In the genomic region with DNA sequence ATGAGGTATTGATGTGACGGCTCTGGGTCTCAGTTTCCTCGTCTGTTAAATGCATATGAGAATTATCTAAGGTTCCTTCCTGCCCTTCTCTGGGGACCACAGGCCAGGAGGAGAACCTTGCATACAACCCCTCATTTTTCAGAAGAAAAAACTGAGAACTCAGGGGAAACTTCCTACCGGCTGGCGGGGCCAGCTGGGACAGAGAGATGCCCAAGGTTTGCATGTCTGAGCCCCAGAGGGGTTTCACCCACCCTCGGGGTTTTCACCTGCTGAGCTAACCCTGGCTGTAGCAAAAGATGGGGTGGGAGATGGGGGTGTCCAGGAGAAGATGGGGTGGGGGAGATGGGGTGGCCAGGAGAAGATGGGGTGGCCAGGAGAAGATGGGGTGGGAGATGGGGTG, we compare ENCODE assay signal across 19 cellular contexts. TPM values are rescaled to one million over a fixed set of nuclear protein-coding genes. Genes with fewer than 3 reads are reported as not detected.
DNase-seq lines count a peak whose midpoint lies in the region; ATAC-seq and TF ChIP-seq lines count a peak whose summit lies in the region.
"Had no signal": no experiment of that assay in that cellular context is flagged by ENCODE, and none has a peak within 500 bp of the region (broad histone marks: within the 10 kb centered on the region; RNA-seq: fewer than 3 reads in every experiment).

No MANE protein-coding gene starts in this region.

- H3K27me3 Mint-ChIP-seq in IgD-negative memory B cell (peaks cover 4% of the 10 kb centered on the region), natural killer cell (ENCODE audit: low read depth in 2 of 2) (peaks cover 0 to 14% of the 10 kb centered on the region in 2 donors), progenitor cell of endocrine pancreas (peaks cover 62% of the 10 kb centered on the region)
- H3K27me3 Mint-ChIP-seq in activated CD4-positive, alpha-beta T cell treated with anti-CD3 and anti-CD28 coated beads, Interleukin-2, amount 10 ng/mL, durations not matched to agents 24 days and 14 days: peaks cover 15% of the 10 kb centered on the region

- peaks cover 11% of the 10 kb centered on the region for H3K36me3 Mint-ChIP-seq in IgD-negative memory B cell
- H3K36me3 Mint-ChIP-seq in activated CD4-positive, alpha-beta T cell treated with anti-CD3 and anti-CD28 coated beads, Interleukin-2, amount 10 ng/mL, durations not matched to agents 24 days and 14 days (ENCODE audit: low read depth): peaks cover 3% of the 10 kb centered on the region
- H3K36me3 Mint-ChIP-seq in natural killer cell: no peaks in the 10 kb centered on the region
- peaks cover 1% of the 10 kb centered on the region for H3K36me3 Mint-ChIP-seq in progenitor cell of endocrine pancreas (ENCODE audit: insufficient read depth)

- no peaks in the 10 kb centered on the region for H3K27me3 ChIP-seq in GM06990 (replicated peaks; ENCODE audit: control insufficient read depth, insufficient read depth, low read length)

- peaks cover 6% of the 10 kb centered on the region for H3K36me3 ChIP-seq in GM06990 (ENCODE audit: control insufficient read depth, insufficient read depth, low read length)

- H3K9me3 Mint-ChIP-seq in IgD-negative memory B cell (no peaks in the 10 kb centered on the region), natural killer cell (no peaks in the 10 kb centered on the region), progenitor cell of endocrine pancreas (ENCODE audit: low read depth) (no peaks in the 10 kb centered on the region)
- no peaks in the 10 kb centered on the region for H3K9me3 Mint-ChIP-seq in activated CD4-positive, alpha-beta T cell treated with anti-CD3 and anti-CD28 coated beads, Interleukin-2, amount 10 ng/mL, durations not matched to agents 24 days and 14 days
- H3K9me3 Mint-ChIP-seq: H9 had no signal

- H3K4me3 Mint-ChIP-seq in IgD-negative memory B cell (peak overlapping the region in 3 of 4 donors; percentile 90 to 92 (median 90)), natural killer cell (no peak overlapping the region), progenitor cell of endocrine pancreas (ENCODE audit: low read depth) (no peak overlapping the region)
- H3K4me3 Mint-ChIP-seq in activated CD4-positive, alpha-beta T cell treated with anti-CD3 and anti-CD28 coated beads, Interleukin-2, amount 10 ng/mL, durations not matched to agents 24 days and 14 days: no peak overlapping the region
- H3K4me3 Mint-ChIP-seq: CD14-positive monocyte, H9 had no signal

- peaks cover 37 to 52% (median 48%) of the 10 kb centered on the region in 3 donors for H3K4me1 Mint-ChIP-seq in IgD-negative memory B cell
- peaks cover 18% of the 10 kb centered on the region for H3K4me1 Mint-ChIP-seq in activated CD4-positive, alpha-beta T cell treated with anti-CD3 and anti-CD28 coated beads, Interleukin-2, amount 10 ng/mL, durations not matched to agents 24 days and 14 days
- H3K4me1 Mint-ChIP-seq in natural killer cell: peaks cover 5 to 20% of the 10 kb centered on the region in 2 donors
- no peaks in the 10 kb centered on the region for H3K4me1 Mint-ChIP-seq in progenitor cell of endocrine pancreas (ENCODE audit: low read depth)

- TF ChIP-seq CTCF in GM06990 (IDR thresholded peaks at IDR 0.05; ENCODE audit: insufficient read depth, low read length, poor library complexity, severe bottlenecking) (no peak), natural killer cell (IDR thresholded peaks at IDR 0.05) (no peak), progenitor cell of endocrine pancreas (IDR thresholded peaks at IDR 0.05; ENCODE audit: unreplicated experiment) (no peak)

- DNase-seq in GM06990 (ENCODE audit: extremely low read depth, insufficient read length) (no peak), germinal center (ENCODE audit: low spot score) (peak; percentile 32), DMS153 (lab: John Stamatoyannopoulos, UW) (no peak), natural killer cell (no peak), progenitor cell of endocrine pancreas (ENCODE audit: low spot score, unreplicated experiment) (no peak)
- DNase-seq in activated CD4-positive, alpha-beta T cell treated with anti-CD3 and anti-CD28 coated beads, Interleukin-2, amount 10 ng/mL, durations not matched to agents 24 days and 14 days: no peak
- DNase-seq: DND-41, H9, IMR-90, MM.1S, NCI-H1092 treated with DMSO at 0.1 percent for 48 hours, NCI-H2081, NCI-H446 treated with DMSO at 0.1 percent for 48 hours, NCI-H69, OCI-M1, Right ventricle myocardium superior had no signal

- H3K4me3 ChIP-seq in GM06990 (replicated peaks; ENCODE audit: low read depth, low read length): 0 out of 2 replicates have a peak overlapping the region, but pooled peaks have one; percentile 10

- intact Hi-C loops in activated CD4-positive, alpha-beta T cell treated with anti-CD3 and anti-CD28 coated beads, Interleukin-2, amount 10 ng/mL, durations not matched to agents 24 days and 14 days (cut with micrococcal nuclease): no loop called here
- intact Hi-C loops in natural killer cell (cut with micrococcal nuclease): no loop called here

- ATAC-seq in natural killer cell: no peak

- H3K27ac Mint-ChIP-seq in IgD-negative memory B cell: peak overlapping the region; percentile 96 to 100 (median 97)
- H3K27ac Mint-ChIP-seq in activated CD4-positive, alpha-beta T cell treated with anti-CD3 and anti-CD28 coated beads, Interleukin-2, amount 10 ng/mL, durations not matched to agents 24 days and 14 days: no peak overlapping the region
- H3K27ac Mint-ChIP-seq in natural killer cell: no peak overlapping the region
- no peak overlapping the region for H3K27ac Mint-ChIP-seq in progenitor cell of endocrine pancreas
- H3K27ac Mint-ChIP-seq: H9 had no signal

RNA-seq across cellular contexts. Expression of a gene that starts 4.3 kb away (rescaled TPM):
- 80.6 TPM for polyA plus RNA-seq in IgD-negative memory B cell
- total RNA-seq in activated CD4-positive, alpha-beta T cell treated with anti-CD3 and anti-CD28 coated beads, Interleukin-2, amount 10 ng/mL, durations not matched to agents 24 days and 14 days: 3.4 TPM in 2 replicates
- total RNA-seq in natural killer cell: 1 to 10 TPM; 2.4 to 3.2 (median 2.7) TPM
- 1.3 and 1.6 TPM in 2 replicates for total RNA-seq in progenitor cell of endocrine pancreas
- polyA plus RNA-seq: CD14-positive monocyte had no signal

RNA-seq across cellular contexts. Expression of a gene that starts 7.5 kb away (rescaled TPM):
- 1.7 TPM for polyA plus RNA-seq in IgD-negative memory B cell
- total RNA-seq in activated CD4-positive, alpha-beta T cell treated with anti-CD3 and anti-CD28 coated beads, Interleukin-2, amount 10 ng/mL, durations not matched to agents 24 days and 14 days: 5.3 and 5.7 TPM in 2 replicates
- total RNA-seq in natural killer cell: under 1 TPM in 1 of 3 donors, not detected in 2; 0.24 TPM
- not detected in 2 replicates for total RNA-seq in progenitor cell of endocrine pancreas
- total RNA-seq: IMR-90, LHCN-M2 had no signal
- polyA plus RNA-seq: CD14-positive monocyte, IMR-90 had no signal

RNA-seq across cellular contexts. Expression of a gene that starts 24.6 kb away (rescaled TPM):
- 28.7 TPM for polyA plus RNA-seq in IgD-negative memory B cell
- 86.9 and 88.6 TPM in 2 replicates for total RNA-seq in activated CD4-positive, alpha-beta T cell treated with anti-CD3 and anti-CD28 coated beads, Interleukin-2, amount 10 ng/mL, durations not matched to agents 24 days and 14 days
- total RNA-seq in natural killer cell (1 to 10 TPM; 4.2 to 7.1 (median 6.1) TPM), progenitor cell of endocrine pancreas (16.4 and 16.9 TPM in 2 replicates)

RNA-seq across cellular contexts. Expression of a gene that starts 46.9 kb away (rescaled TPM):
- 0.05 TPM for polyA plus RNA-seq in IgD-negative memory B cell
- 5.7 and 6.8 TPM in 2 replicates for total RNA-seq in activated CD4-positive, alpha-beta T cell treated with anti-CD3 and anti-CD28 coated beads, Interleukin-2, amount 10 ng/mL, durations not matched to agents 24 days and 14 days
- total RNA-seq in natural killer cell (under 1 TPM in 1 of 3 donors, not detected in 2; 0.38 TPM), progenitor cell of endocrine pancreas (24.4 and 25.1 TPM in 2 replicates)
- total RNA-seq: LHCN-M2 had no signal

Comparison
In these comparisons a context has a peak if more than half of its experiments do, and no peak if none do; other contexts are left out.
1. H3K27ac Mint-ChIP-seq: peak in IgD-negative memory B cell (3 of 3); none in activated CD4-positive, alpha-beta T cell treated with anti-CD3 and anti-CD28 coated beads, Interleukin-2, amount 10 ng/mL, durations not matched to agents 24 days and 14 days (single experiment), natural killer cell (0 of 2) and progenitor cell of endocrine pancreas (single experiment).
2. H3K4me3 Mint-ChIP-seq: peak in IgD-negative memory B cell (3 of 4); none in activated CD4-positive, alpha-beta T cell treated with anti-CD3 and anti-CD28 coated beads, Interleukin-2, amount 10 ng/mL, durations not matched to agents 24 days and 14 days (single experiment), natural killer cell (single experiment) and progenitor cell of endocrine pancreas (single experiment).